Comparison of ENCODE assay signal across 10 cellular contexts in the genomic region with DNA sequence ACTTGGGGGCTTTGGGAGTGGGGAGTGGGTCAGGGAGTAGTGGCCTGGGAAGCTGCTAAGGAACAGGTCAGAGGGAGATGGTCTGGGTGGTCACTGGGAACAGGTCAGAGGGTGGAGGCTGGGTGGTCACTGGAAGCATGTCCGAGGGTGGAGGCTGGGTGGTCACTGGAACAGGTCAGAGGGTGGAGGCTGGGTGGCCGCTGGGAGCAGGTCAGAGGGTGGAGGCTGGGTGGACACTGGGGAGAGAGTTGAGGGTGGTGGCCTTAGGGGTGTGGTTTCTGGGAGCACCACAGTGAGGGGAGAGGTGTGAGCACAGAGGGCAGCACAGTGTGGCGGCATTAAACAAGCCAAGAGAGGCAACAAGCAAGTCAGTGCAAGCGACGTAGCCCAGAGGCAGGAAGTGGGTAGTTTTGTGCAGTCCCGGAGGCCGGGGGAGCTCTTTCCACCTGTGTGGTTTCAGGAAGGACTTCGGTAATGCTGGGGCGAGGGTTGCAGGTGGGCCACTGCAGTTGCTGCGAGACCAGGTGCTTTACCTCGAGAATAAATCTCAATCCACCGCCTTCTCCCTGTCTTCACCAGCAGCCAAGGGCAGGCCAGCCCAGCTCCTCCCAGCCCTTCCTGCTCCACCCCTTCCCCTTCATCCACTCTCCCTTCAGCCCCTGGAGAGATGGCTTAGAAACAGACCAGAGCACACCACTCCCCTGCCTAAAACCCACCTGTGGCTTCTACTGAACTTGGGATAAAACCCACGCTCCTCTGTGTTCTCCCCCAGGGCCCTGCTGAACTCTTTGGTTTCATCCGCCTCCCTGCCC. TPM values are rescaled to one million over a fixed set of nuclear protein-coding genes. Genes with fewer than 3 reads are reported as not detected.
DNase-seq lines count a peak whose midpoint lies in the region; FAIRE-seq and TF ChIP-seq lines count a peak whose summit lies in the region.
"Had no signal": no experiment of that assay in that cellular context is flagged by ENCODE, and none has a peak within 500 bp of the region (broad histone marks: within the 10 kb centered on the region; RNA-seq: fewer than 3 reads in every experiment).

No MANE protein-coding gene starts in this region.

- FAIRE-seq in bronchial epithelial cell (lab: Jason Lieb, UNC) = peak; percentile 28
- FAIRE-seq: endothelial cell of umbilical vein had no signal

- TF ChIP-seq CTCF in MM.1S (IDR thresholded peaks at IDR 0.05; ENCODE audit: low read length) = no peak
- TF ChIP-seq CTCF in bronchial epithelial cell (IDR thresholded peaks at IDR 0.05; ENCODE audit: insufficient read depth, low read length, severe bottlenecking) = no peak

- H3K27ac ChIP-seq in MM.1S (ENCODE audit: low read length) = peak overlapping the region; percentile 49; the same call in 1 of the 2 replicates
- H3K27ac ChIP-seq: prostate gland had no signal

- H3K27me3 ChIP-seq in MM.1S (replicated peaks; ENCODE audit: insufficient read depth, low read length) (0 out of 2 replicates have a peak, but pooled peaks cover under 1% of the 10 kb centered on the region), bronchial epithelial cell (ENCODE audit: control insufficient read depth, insufficient read depth, low read length) (no peaks in the 10 kb centered on the region)

- no peaks in the 10 kb centered on the region for H4K20me1 ChIP-seq in MM.1S (ENCODE audit: insufficient read depth, low read length)

- no peaks in the 10 kb centered on the region for H3K36me3 Mint-ChIP-seq in activated CD4-positive, alpha-beta T cell treated with anti-CD3 and anti-CD28 coated beads, Interleukin-2, amount 10 ng/mL, durations not matched to agents 7 days and 5 days (ENCODE audit: low read depth)

- peak overlapping the region; percentile 51 for H2AFZ ChIP-seq in MM.1S (ENCODE audit: low read length)

- H3K36me3 ChIP-seq in MM.1S (replicated peaks; ENCODE audit: insufficient read depth, low read length) (no peaks in the 10 kb centered on the region), bronchial epithelial cell (ENCODE audit: control insufficient read depth, insufficient read depth, low read length) (no peaks in the 10 kb centered on the region)
- H3K36me3 ChIP-seq: prostate gland had no signal

- CTCF ChIA-PET in activated CD4-positive, alpha-beta T cell treated with anti-CD3 and anti-CD28 coated beads, Interleukin-2, amount 10 ng/mL, durations not matched to agents 7 days and 5 days (lab: Charles Lee) = interaction anchor here (0.6 to 1.1 kb wide), 7 partner anchors 9 to 224 kb away, joined by 3 to 4 read pairs (median 4); no protein-coding TSS in a partner anchor

- H3K9me3 Mint-ChIP-seq in activated CD4-positive, alpha-beta T cell treated with anti-CD3 and anti-CD28 coated beads, Interleukin-2, amount 10 ng/mL, durations not matched to agents 7 days and 5 days = peaks cover 7% of the 10 kb centered on the region

- H3K79me2 ChIP-seq in MM.1S (ENCODE audit: low read length) = no peaks in the 10 kb centered on the region

- H3K27ac Mint-ChIP-seq in activated CD4-positive, alpha-beta T cell treated with anti-CD3 and anti-CD28 coated beads, Interleukin-2, amount 10 ng/mL, durations not matched to agents 7 days and 5 days = peak overlapping the region; percentile 75

- H3K4me3 ChIP-seq in MM.1S (ENCODE audit: low read length) = no peak overlapping the region; the same call in 1 of the 2 replicates
- no peak overlapping the region for H3K4me3 ChIP-seq in bronchial epithelial cell (ENCODE audit: low read depth, low read length)
- H3K4me3 ChIP-seq: prostate gland had no signal

- peaks cover 13% of the 10 kb centered on the region for H3K4me1 ChIP-seq in MM.1S (ENCODE audit: low read length)
- H3K4me1 ChIP-seq: prostate gland had no signal

- POLR2A ChIA-PET in activated CD4-positive, alpha-beta T cell treated with anti-CD3 and anti-CD28 coated beads, Interleukin-2, amount 10 ng/mL, durations not matched to agents 7 days and 5 days (lab: Charles Lee) = interaction anchor here (0.6 kb wide), 2 partner anchors 305 to 347 kb away, joined by 3 read pairs; no protein-coding TSS in a partner anchor

- H3K9me2 ChIP-seq in MM.1S (replicated peaks; ENCODE audit: insufficient read depth, low read length) = no peaks in the 10 kb centered on the region

- peak; percentile 88 for DNase-seq in MM.1S
- DNase-seq in activated CD4-positive, alpha-beta T cell treated with anti-CD3 and anti-CD28 coated beads, Interleukin-2, amount 10 ng/mL, durations not matched to agents 7 days and 5 days = peak; percentile 70
- DNase-seq in bronchial epithelial cell (ENCODE audit: low read depth) = peak; percentile 60
- DNase-seq in stimulated activated CD8-positive, alpha-beta memory T cell treated with anti-CD3 and anti-CD28 coated beads, Interleukin-4, amount 100 ng/mL, for 48 hours = peak; percentile 36
- no peak for DNase-seq in NCI-H748 (lab: John Stamatoyannopoulos, UW; ENCODE audit: unreplicated experiment)
- DNase-seq in NCI-H748 treated with DMSO at 0.1 percent for 48 hours (lab: John Stamatoyannopoulos, UW) = no peak
- DNase-seq in inferior parietal cortex (ENCODE audit: extremely low spot score) = no peak
- DNase-seq: kidney glomerular epithelial cell had no signal

- H3K9me3 ChIP-seq in MM.1S (replicated peaks; ENCODE audit: insufficient read depth, low read length) = no peaks in the 10 kb centered on the region
- H3K9me3 ChIP-seq: prostate gland had no signal

- H3K4me2 ChIP-seq in MM.1S (ENCODE audit: low read depth, low read length) = peak overlapping the region; percentile 61

- no peak overlapping the region; the same call in 1 of the 2 replicates for H3K9ac ChIP-seq in MM.1S (ENCODE audit: low read length)

- no peaks in the 10 kb centered on the region for H3K27me3 Mint-ChIP-seq in activated CD4-positive, alpha-beta T cell treated with anti-CD3 and anti-CD28 coated beads, Interleukin-2, amount 10 ng/mL, durations not matched to agents 7 days and 5 days

- H3F3A ChIP-seq in MM.1S (ENCODE audit: insufficient read depth, low read length) = no peaks in the 10 kb centered on the region

- H3K4me1 Mint-ChIP-seq in activated CD4-positive, alpha-beta T cell treated with anti-CD3 and anti-CD28 coated beads, Interleukin-2, amount 10 ng/mL, durations not matched to agents 7 days and 5 days = peaks cover 19% of the 10 kb centered on the region

- no peak overlapping the region for H3K4me3 Mint-ChIP-seq in activated CD4-positive, alpha-beta T cell treated with anti-CD3 and anti-CD28 coated beads, Interleukin-2, amount 10 ng/mL, durations not matched to agents 7 days and 5 days

RNA-seq across cellular contexts. Expression of a gene that starts 3.2 kb away (rescaled TPM):
- 1 to 10 TPM; 8.4 to 9.3 TPM for total RNA-seq in activated CD4-positive, alpha-beta T cell treated with anti-CD3 and anti-CD28 coated beads, Interleukin-2, amount 10 ng/mL, durations not matched to agents 7 days and 5 days
- not detected in 2 replicates for total RNA-seq in bronchial epithelial cell
- total RNA-seq: endothelial cell of umbilical vein had no signal

RNA-seq across cellular contexts. Expression of a gene that starts 34.8 kb away (rescaled TPM):
- total RNA-seq in activated CD4-positive, alpha-beta T cell treated with anti-CD3 and anti-CD28 coated beads, Interleukin-2, amount 10 ng/mL, durations not matched to agents 7 days and 5 days = 10 to 100 TPM; 51.8 to 69.3 TPM
- 55.2 and 72.1 TPM in 2 replicates for total RNA-seq in bronchial epithelial cell

RNA-seq across cellular contexts. Expression of a gene that starts 47.0 kb away (rescaled TPM):
- total RNA-seq in activated CD4-positive, alpha-beta T cell treated with anti-CD3 and anti-CD28 coated beads, Interleukin-2, amount 10 ng/mL, durations not matched to agents 7 days and 5 days = 100 to 1,000 TPM; 372 to 437 TPM
- 410 and 516 TPM in 2 replicates for total RNA-seq in bronchial epithelial cell

Comparison
In these comparisons a context has a peak if more than half of its experiments do, and no peak if none do; other contexts are left out.
1. DNase-seq: peak in MM.1S (single experiment), activated CD4-positive, alpha-beta T cell treated with anti-CD3 and anti-CD28 coated beads, Interleukin-2, amount 10 ng/mL, durations not matched to agents 7 days and 5 days (single experiment), bronchial epithelial cell (single experiment) and stimulated activated CD8-positive, alpha-beta memory T cell treated with anti-CD3 and anti-CD28 coated beads, Interleukin-4, amount 100 ng/mL, for 48 hours (single experiment); none in NCI-H748 (single experiment), NCI-H748 treated with DMSO at 0.1 percent for 48 hours (single experiment) and inferior parietal cortex (single experiment).